17 cellular contexts compared by ENCODE assay signal in the genomic region with DNA sequence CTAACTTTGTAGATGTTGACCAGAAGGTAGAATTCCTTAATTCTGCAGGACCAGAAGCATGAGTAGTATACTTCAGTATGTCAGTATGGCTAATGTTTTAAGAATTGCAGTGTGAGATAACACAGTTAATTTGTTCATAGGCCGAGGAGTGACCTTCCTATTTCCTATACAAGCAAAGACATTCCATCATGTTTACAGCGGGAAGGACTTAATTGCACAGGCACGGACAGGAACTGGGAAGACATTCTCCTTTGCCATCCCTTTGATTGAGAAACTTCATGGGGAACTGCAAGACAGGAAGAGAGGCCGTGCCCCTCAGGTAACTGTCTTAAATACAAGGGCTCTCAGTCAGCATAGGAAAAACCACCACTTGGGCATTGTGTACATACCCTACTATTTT. TPM values are rescaled to one million over a fixed set of nuclear protein-coding genes. Genes with fewer than 3 reads are reported as not detected.
DNase-seq lines count a peak whose midpoint lies in the region; ATAC-seq, FAIRE-seq and TF ChIP-seq lines count a peak whose summit lies in the region.
"Had no signal": no experiment of that assay in that cellular context is flagged by ENCODE, and none has a peak within 500 bp of the region (broad histone marks: within the 10 kb centered on the region; RNA-seq: fewer than 3 reads in every experiment).

No MANE protein-coding gene starts in this region.

- H3K27ac Mint-ChIP-seq in IgD-negative memory B cell: peak overlapping the region in 2 of 3 donors; percentile 54 to 71

- H3K4me2 ChIP-seq in K562 (ENCODE audit: insufficient read depth, low read length): no peak overlapping the region

- TF ChIP-seq POLR2A in K562 (conservative IDR thresholded peaks at IDR 0.05): no peak

- H3K9me3 Mint-ChIP-seq in IgD-negative memory B cell: no peaks in the 10 kb centered on the region
- H3K9me3 Mint-ChIP-seq: CD4-positive, alpha-beta memory T cell had no signal

- H3K79me2 ChIP-seq in K562 (ENCODE audit: control insufficient read depth, insufficient read depth, low read length): peaks cover 82% of the 10 kb centered on the region

- no peaks in the 10 kb centered on the region for H3K27me3 Mint-ChIP-seq in IgD-negative memory B cell
- H3K27me3 Mint-ChIP-seq: CD4-positive, alpha-beta memory T cell had no signal

- POLR2A ChIA-PET in K562 (lab: Yijun Ruan, JAX): interaction anchor here (0.6 kb wide), 1 partner anchor 11 kb away, joined by 4 read pairs; no protein-coding TSS in a partner anchor

- H3K4me3 Mint-ChIP-seq in IgD-negative memory B cell: no peak overlapping the region
- H3K4me3 Mint-ChIP-seq: CD4-positive, alpha-beta memory T cell had no signal

- TF ChIP-seq EP300 in K562 (IDR thresholded peaks at IDR 0.05; ENCODE audit: low read length): no peak

- BruUV-seq in K562 (replicated peaks; lab: Mats Ljungman, UMichigan): no TSS peak

- ATAC-seq in K562 (no peak), HG03439 (IDR thresholded peaks at IDR 0.05; ENCODE audit: unreplicated experiment) (no peak)

- peaks cover 7% of the 10 kb centered on the region for H3K36me3 Mint-ChIP-seq in IgD-negative memory B cell

- H3K4me1 ChIP-seq in K562 (replicated peaks in 1 of 2; ENCODE audit: control insufficient read depth in 2 of 2, insufficient read depth in 2 of 2, low read length in 2 of 2): peaks cover 10 to 16% of the 10 kb centered on the region in 2 experiments; a peak in 4 of 5 replicates

- peaks cover 22% of the 10 kb centered on the region; the same call in 1 of the 2 replicates for H4K20me1 ChIP-seq in K562 (replicated peaks; ENCODE audit: control insufficient read depth, insufficient read depth, low read length)

- no peaks in the 10 kb centered on the region for H3K27me3 ChIP-seq in K562 (ENCODE audit: control insufficient read depth in 2 of 2, insufficient read depth in 2 of 2, low read length in 2 of 2)

- no peak overlapping the region for H2AFZ ChIP-seq in K562 (ENCODE audit: low read depth, low read length)

- H3K9ac ChIP-seq in K562 (ENCODE audit: insufficient read depth in 1 of 2, low read depth in 2 of 2, low read length in 2 of 2): no peak overlapping the region

- peaks cover 13 to 21% (median 16%) of the 10 kb centered on the region in 3 donors for H3K4me1 Mint-ChIP-seq in IgD-negative memory B cell

- CTCF ChIA-PET in K562 (lab: Yijun Ruan, JAX; ENCODE audit: low intra/inter-chr PET ratio): no interaction called here

- DNase-seq in NAMALWA (ENCODE audit: low spot score): peak; percentile 7
- DNase-seq in K562 (ENCODE audit: extremely low read depth in 1 of 4, low spot score in 3 of 4): no peak
- DNase-seq in iris pigment epithelial cell (ENCODE audit: low read depth): peak; percentile 28
- DNase-seq in NCI-H1930 (lab: John Stamatoyannopoulos, UW): no peak
- DNase-seq in dedifferentiated amniotic fluid mesenchymal stem cell (ENCODE audit: extremely low spot score): no peak
- DNase-seq: C1 segment of cervical spinal cord; Calu3; CD4-positive, alpha-beta memory T cell; COR-L47; DND-41; GOT3; HCEC 1CT had no signal

- intact Hi-C loops in K562 (cut with micrococcal nuclease): no loop called here

- no peak overlapping the region for H3K27ac ChIP-seq in K562 (ENCODE audit: extremely low read depth, low read depth, low read length)

- H3K9me3 ChIP-seq in K562 (replicated peaks; ENCODE audit: control insufficient read depth, insufficient read depth, low read depth, low read length): no peaks in the 10 kb centered on the region

- no peak for TF ChIP-seq RAD21 in K562 (CRISPR knock-in tag; conservative IDR thresholded peaks at IDR 0.05 in 1 of 2, IDR thresholded peaks at IDR 0.05 in 1 of 2)

- H3K9me1 ChIP-seq in K562 (ENCODE audit: control insufficient read depth, insufficient read depth, low read length): no peaks in the 10 kb centered on the region

- peaks cover 97% of the 10 kb centered on the region for H3K36me3 ChIP-seq in K562 (ENCODE audit: control insufficient read depth, insufficient read depth, low read length)

- H3K4me3 ChIP-seq in K562: no peak overlapping the region

- no peak for FAIRE-seq in K562 (lab: Jason Lieb, UNC)
- FAIRE-seq: G401.6, GM12892, H54 had no signal

- WGBS in K562 (ENCODE audit: insufficient coverage, low coverage, missing lambda C conversion rate): 97% methylated on average over 4 of the region's 4 CpGs

- TF ChIP-seq CTCF in K562 (IDR thresholded peaks at IDR 0.05 in 2 of 3, conservative IDR thresholded peaks at IDR 0.05 in 1 of 3; ENCODE audit: insufficient read depth in 2 of 3, low read depth in 1 of 3, low read length in 3 of 3): no peak

- in situ Hi-C loops in K562 (cut with MboI): no loop called here

TF ChIP-seq in K562, 482 proteins besides CTCF, POLR2A, EP300 and RAD21:
- TF ChIP-seq ASH1L (IDR thresholded peaks at IDR 0.05; ENCODE audit: borderline replicate concordance, low read depth, partially characterized antibody): no peak
- no peak for TF ChIP-seq POU5F1 (IDR thresholded peaks at IDR 0.05; ENCODE audit: borderline replicate concordance, low read depth, low read length, partially characterized antibody)
- 0 out of 2 replicates have a peak, but pooled peaks have one; percentile 2 for TF ChIP-seq POLR2AphosphoS5 (IDR thresholded peaks at IDR 0.05; ENCODE audit: control insufficient read depth, insufficient read depth, low read depth, low read length)
- TF ChIP-seq, protein P1, sequence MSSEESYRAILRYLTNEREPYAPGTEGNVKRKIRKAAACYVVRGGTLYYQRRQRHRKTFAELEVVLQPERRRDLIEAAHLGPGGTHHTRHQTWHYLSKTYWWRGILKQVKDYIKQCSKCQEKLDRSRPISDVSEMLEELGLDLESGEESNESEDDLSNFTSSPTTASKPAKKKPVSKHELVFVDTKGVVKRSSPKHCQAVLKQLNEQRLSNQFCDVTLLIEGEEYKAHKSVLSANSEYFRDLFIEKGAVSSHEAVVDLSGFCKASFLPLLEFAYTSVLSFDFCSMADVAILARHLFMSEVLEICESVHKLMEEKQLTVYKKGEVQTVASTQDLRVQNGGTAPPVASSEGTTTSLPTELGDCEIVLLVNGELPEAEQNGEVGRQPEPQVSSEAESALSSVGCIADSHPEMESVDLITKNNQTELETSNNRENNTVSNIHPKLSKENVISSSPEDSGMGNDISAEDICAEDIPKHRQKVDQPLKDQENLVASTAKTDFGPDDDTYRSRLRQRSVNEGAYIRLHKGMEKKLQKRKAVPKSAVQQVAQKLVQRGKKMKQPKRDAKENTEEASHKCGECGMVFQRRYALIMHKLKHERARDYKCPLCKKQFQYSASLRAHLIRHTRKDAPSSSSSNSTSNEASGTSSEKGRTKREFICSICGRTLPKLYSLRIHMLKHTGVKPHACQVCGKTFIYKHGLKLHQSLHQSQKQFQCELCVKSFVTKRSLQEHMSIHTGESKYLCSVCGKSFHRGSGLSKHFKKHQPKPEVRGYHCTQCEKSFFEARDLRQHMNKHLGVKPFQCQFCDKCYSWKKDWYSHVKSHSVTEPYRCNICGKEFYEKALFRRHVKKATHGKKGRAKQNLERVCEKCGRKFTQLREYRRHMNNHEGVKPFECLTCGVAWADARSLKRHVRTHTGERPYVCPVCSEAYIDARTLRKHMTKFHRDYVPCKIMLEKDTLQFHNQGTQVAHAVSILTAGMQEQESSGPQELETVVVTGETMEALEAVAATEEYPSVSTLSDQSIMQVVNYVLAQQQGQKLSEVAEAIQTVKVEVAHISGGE (CRISPR knock-in tag; IDR thresholded peaks at IDR 0.05): 0 out of 6 replicates have a peak, but pooled peaks of 1 of the 3 experiments have one; percentile 7
- TF ChIP-seq ARID2 (IDR thresholded peaks at IDR 0.05): no peak
- TF ChIP-seq FOXM1 (IDR thresholded peaks at IDR 0.05; ENCODE audit: low read depth): no peak
- no peak for TF ChIP-seq FOXM1 (CRISPR knock-in tag; IDR thresholded peaks at IDR 0.05; ENCODE audit: low read depth)
TF ChIP-seq in K562: peak in this region for 2.

RNA-seq across cellular contexts. Expression of a gene that starts 7.2 kb away (rescaled TPM):
- polyA plus RNA-seq in IgD-negative memory B cell: 16.1 TPM
- total RNA-seq in K562 (2011; cell fraction: chromatin; rRNA removed; ENCODE audit: low replicate concordance): 24.6 and 87.4 TPM in 2 replicates
- total RNA-seq in K562 (2011; cell fraction: nucleolus; rRNA removed): 18.5 and 23.7 TPM in 2 replicates
- 44.2 and 62.0 TPM in 2 replicates for total RNA-seq in K562 (2011; cell fraction: nucleoplasm; rRNA removed)
- total RNA-seq in K562 (2014; rRNA removed): 278 and 289 TPM in 2 replicates
- 320 and 383 TPM in 2 replicates for total RNA-seq in K562 (2014; rRNA removed; fragmentation: Illumina TruSeq; extraction: Trizol)
- total RNA-seq in K562 (2015; rRNA removed; fragmentation: Illumina TruSeq; extraction: Trizol): 278 and 305 TPM in 2 replicates
- total RNA-seq in K562 (2021): 250 and 281 TPM in 2 replicates
- 160 and 257 TPM in 2 replicates for polyA plus RNA-seq in K562 (2011; rRNA removed)
- 48.3 and 116 TPM in 2 replicates for polyA plus RNA-seq in K562 (2011; cell fraction: cytosol; rRNA removed)
- polyA plus RNA-seq in K562 (2011; cell fraction: nucleus; rRNA removed): 40.3 and 53.8 TPM in 2 replicates
- polyA plus RNA-seq in K562 (2012): 125 and 177 TPM in 2 replicates
- polyA plus RNA-seq in K562 (2014; fragmentation: Illumina TruSeq; extraction: Trizol): 317 and 365 TPM in 2 replicates
- polyA plus RNA-seq in K562 (2014; fragmentation: Nextera tagmentation; extraction: Ambion mirVana): 100 to 1,000 TPM; 143 to 156 TPM
- 237 and 254 TPM in 2 replicates for polyA plus RNA-seq in K562 (2014; rRNA removed)
- polyA minus RNA-seq in K562 (2011; rRNA and poly(A)+ RNA removed): 370 and 393 TPM in 2 replicates
- 119 and 152 TPM in 2 replicates for polyA minus RNA-seq in K562 (2011; cell fraction: cytosol; rRNA and poly(A)+ RNA removed)
- 23.7 and 51.9 TPM in 2 replicates for polyA minus RNA-seq in K562 (2011; cell fraction: nucleus; rRNA and poly(A)+ RNA removed)

RNA-seq across cellular contexts. Expression of a gene that starts 25.5 kb away (rescaled TPM):
- 2.9 TPM for polyA plus RNA-seq in IgD-negative memory B cell
- total RNA-seq in K562 (2011; cell fraction: chromatin; rRNA removed; ENCODE audit: low replicate concordance): 11.1 and 16.5 TPM in 2 replicates
- total RNA-seq in K562 (2011; cell fraction: nucleolus; rRNA removed): 7.5 and 8.2 TPM in 2 replicates
- total RNA-seq in K562 (2011; cell fraction: nucleoplasm; rRNA removed): 8.2 and 12.1 TPM in 2 replicates
- 13.8 and 17.3 TPM in 2 replicates for total RNA-seq in K562 (2014; rRNA removed)
- total RNA-seq in K562 (2014; rRNA removed; fragmentation: Illumina TruSeq; extraction: Trizol): 18.8 and 20.1 TPM in 2 replicates
- total RNA-seq in K562 (2015; rRNA removed; fragmentation: Illumina TruSeq; extraction: Trizol): 18.7 and 19.7 TPM in 2 replicates
- 13.8 and 14.8 TPM in 2 replicates for total RNA-seq in K562 (2021)
- polyA plus RNA-seq in K562 (2011; rRNA removed): 17.0 and 22.1 TPM in 2 replicates
- polyA plus RNA-seq in K562 (2011; cell fraction: cytosol; rRNA removed): 6.9 and 8.8 TPM in 2 replicates
- polyA plus RNA-seq in K562 (2011; cell fraction: nucleus; rRNA removed): 9.5 and 9.7 TPM in 2 replicates
- 13.0 and 14.2 TPM in 2 replicates for polyA plus RNA-seq in K562 (2012)
- 19.9 and 23.2 TPM in 2 replicates for polyA plus RNA-seq in K562 (2014; fragmentation: Illumina TruSeq; extraction: Trizol)
- polyA plus RNA-seq in K562 (2014; fragmentation: Nextera tagmentation; extraction: Ambion mirVana): 1 to 10 TPM; 5.6 to 8.8 TPM
- 13.9 TPM in 2 replicates for polyA plus RNA-seq in K562 (2014; rRNA removed)
- polyA minus RNA-seq in K562 (2011; rRNA and poly(A)+ RNA removed): 18.2 TPM in 2 replicates
- polyA minus RNA-seq in K562 (2011; cell fraction: cytosol; rRNA and poly(A)+ RNA removed): 10.7 and 11.3 TPM in 2 replicates
- 6.1 and 8.1 TPM in 2 replicates for polyA minus RNA-seq in K562 (2011; cell fraction: nucleus; rRNA and poly(A)+ RNA removed)

Comparison
In these comparisons a context has a peak if more than half of its experiments do, and no peak if none do; other contexts are left out.
1. DNase-seq: peak in NAMALWA (single experiment) and iris pigment epithelial cell (single experiment); none in K562 (0 of 4), NCI-H1930 (0 of 2) and dedifferentiated amniotic fluid mesenchymal stem cell (single experiment).